1 cellular context compared by ENCODE assay signal in the genomic region with DNA sequence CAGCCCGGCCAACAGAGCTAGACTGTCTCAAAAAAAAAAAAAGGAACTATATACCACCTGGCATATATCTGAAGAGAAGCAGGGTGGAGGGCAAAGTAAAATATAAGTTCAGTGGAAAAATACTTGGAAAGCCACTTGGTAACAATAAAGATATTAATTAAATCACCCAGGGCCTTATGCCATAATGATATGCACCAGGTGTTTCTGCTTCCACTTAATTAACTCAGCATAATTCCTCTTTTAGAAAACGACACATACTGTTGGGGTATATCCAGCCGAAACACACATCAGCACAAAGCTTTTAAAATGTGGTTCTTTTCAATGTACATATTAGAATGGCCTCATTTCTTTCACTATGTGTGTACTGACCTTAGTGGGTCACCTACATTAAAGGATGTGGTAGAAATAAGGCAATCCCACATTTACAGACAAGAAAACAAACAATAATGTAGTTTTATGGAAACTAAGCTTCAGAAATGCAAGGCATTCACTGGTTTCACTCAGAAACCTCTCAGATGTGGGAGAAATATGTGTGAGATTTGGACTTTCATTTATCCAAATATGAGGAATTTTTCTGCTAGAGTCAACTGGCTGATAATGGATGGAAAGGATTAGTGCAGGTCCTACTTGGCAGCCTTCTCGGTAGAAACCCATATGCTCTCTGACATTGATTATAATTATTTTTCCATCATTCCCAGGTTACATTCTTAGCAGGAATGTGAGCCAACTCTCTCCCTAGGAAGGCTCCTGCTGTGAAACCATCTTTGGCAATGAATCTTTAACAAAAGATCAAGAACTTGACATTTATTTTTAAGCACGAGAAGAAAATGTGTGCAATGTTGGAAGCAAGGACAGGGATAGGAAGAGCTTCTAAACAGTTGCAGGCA.
TF ChIP-seq lines count a peak whose summit lies in the region.

No MANE protein-coding gene starts in this region.

TF ChIP-seq in GM23338, 12 proteins besides CTCF, POLR2A, EP300 and RAD21 (continued from another document):
- TF ChIP-seq, protein P1, sequence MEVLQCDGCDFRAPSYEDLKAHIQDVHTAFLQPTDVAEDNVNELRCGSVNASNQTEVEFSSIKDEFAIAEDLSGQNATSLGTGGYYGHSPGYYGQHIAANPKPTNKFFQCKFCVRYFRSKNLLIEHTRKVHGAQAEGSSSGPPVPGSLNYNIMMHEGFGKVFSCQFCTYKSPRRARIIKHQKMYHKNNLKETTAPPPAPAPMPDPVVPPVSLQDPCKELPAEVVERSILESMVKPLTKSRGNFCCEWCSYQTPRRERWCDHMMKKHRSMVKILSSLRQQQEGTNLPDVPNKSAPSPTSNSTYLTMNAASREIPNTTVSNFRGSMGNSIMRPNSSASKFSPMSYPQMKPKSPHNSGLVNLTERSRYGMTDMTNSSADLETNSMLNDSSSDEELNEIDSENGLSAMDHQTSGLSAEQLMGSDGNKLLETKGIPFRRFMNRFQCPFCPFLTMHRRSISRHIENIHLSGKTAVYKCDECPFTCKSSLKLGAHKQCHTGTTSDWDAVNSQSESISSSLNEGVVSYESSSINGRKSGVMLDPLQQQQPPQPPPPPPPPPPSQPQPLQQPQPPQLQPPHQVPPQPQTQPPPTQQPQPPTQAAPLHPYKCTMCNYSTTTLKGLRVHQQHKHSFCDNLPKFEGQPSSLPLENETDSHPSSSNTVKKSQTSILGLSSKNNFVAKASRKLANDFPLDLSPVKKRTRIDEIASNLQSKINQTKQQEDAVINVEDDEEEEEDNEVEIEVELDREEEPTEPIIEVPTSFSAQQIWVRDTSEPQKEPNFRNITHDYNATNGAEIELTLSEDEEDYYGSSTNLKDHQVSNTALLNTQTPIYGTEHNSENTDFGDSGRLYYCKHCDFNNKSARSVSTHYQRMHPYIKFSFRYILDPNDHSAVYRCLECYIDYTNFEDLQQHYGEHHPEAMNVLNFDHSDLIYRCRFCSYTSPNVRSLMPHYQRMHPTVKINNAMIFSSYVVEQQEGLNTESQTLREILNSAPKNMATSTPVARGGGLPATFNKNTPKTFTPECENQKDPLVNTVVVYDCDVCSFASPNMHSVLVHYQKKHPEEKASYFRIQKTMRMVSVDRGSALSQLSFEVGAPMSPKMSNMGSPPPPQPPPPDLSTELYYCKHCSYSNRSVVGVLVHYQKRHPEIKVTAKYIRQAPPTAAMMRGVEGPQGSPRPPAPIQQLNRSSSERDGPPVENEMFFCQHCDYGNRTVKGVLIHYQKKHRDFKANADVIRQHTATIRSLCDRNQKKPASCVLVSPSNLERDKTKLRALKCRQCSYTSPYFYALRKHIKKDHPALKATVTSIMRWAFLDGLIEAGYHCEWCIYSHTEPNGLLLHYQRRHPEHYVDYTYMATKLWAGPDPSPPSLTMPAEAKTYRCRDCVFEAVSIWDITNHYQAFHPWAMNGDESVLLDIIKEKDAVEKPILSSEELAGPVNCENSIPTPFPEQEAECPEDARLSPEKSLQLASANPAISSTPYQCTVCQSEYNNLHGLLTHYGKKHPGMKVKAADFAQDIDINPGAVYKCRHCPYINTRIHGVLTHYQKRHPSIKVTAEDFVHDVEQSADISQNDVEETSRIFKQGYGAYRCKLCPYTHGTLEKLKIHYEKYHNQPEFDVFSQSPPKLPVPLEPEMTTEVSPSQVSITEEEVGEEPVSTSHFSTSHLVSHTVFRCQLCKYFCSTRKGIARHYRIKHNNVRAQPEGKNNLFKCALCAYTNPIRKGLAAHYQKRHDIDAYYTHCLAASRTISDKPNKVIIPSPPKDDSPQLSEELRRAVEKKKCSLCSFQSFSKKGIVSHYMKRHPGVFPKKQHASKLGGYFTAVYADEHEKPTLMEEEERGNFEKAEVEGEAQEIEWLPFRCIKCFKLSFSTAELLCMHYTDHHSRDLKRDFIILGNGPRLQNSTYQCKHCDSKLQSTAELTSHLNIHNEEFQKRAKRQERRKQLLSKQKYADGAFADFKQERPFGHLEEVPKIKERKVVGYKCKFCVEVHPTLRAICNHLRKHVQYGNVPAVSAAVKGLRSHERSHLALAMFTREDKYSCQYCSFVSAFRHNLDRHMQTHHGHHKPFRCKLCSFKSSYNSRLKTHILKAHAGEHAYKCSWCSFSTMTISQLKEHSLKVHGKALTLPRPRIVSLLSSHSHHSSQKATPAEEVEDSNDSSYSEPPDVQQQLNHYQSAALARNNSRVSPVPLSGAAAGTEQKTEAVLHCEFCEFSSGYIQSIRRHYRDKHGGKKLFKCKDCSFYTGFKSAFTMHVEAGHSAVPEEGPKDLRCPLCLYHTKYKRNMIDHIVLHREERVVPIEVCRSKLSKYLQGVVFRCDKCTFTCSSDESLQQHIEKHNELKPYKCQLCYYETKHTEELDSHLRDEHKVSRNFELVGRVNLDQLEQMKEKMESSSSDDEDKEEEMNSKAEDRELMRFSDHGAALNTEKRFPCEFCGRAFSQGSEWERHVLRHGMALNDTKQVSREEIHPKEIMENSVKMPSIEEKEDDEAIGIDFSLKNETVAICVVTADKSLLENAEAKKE (CRISPR knock-in tag; IDR thresholded peaks at IDR 0.05) = no peak
- no peak for TF ChIP-seq EZH2phosphoT487 (IDR thresholded peaks at IDR 0.05; ENCODE audit: unreplicated experiment)
- TF ChIP-seq ZNF114 (CRISPR knock-in tag; IDR thresholded peaks at IDR 0.05) = no peak
- no peak for TF ChIP-seq EZH2 (IDR thresholded peaks at IDR 0.05; ENCODE audit: low read depth, unreplicated experiment)
- TF ChIP-seq, protein P2, sequence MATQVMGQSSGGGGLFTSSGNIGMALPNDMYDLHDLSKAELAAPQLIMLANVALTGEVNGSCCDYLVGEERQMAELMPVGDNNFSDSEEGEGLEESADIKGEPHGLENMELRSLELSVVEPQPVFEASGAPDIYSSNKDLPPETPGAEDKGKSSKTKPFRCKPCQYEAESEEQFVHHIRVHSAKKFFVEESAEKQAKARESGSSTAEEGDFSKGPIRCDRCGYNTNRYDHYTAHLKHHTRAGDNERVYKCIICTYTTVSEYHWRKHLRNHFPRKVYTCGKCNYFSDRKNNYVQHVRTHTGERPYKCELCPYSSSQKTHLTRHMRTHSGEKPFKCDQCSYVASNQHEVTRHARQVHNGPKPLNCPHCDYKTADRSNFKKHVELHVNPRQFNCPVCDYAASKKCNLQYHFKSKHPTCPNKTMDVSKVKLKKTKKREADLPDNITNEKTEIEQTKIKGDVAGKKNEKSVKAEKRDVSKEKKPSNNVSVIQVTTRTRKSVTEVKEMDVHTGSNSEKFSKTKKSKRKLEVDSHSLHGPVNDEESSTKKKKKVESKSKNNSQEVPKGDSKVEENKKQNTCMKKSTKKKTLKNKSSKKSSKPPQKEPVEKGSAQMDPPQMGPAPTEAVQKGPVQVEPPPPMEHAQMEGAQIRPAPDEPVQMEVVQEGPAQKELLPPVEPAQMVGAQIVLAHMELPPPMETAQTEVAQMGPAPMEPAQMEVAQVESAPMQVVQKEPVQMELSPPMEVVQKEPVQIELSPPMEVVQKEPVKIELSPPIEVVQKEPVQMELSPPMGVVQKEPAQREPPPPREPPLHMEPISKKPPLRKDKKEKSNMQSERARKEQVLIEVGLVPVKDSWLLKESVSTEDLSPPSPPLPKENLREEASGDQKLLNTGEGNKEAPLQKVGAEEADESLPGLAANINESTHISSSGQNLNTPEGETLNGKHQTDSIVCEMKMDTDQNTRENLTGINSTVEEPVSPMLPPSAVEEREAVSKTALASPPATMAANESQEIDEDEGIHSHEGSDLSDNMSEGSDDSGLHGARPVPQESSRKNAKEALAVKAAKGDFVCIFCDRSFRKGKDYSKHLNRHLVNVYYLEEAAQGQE (IDR thresholded peaks at IDR 0.05; ENCODE audit: unreplicated experiment) = no peak
- TF ChIP-seq JUNB (IDR thresholded peaks at IDR 0.05; ENCODE audit: unreplicated experiment) = no peak
